In the genomic region with DNA sequence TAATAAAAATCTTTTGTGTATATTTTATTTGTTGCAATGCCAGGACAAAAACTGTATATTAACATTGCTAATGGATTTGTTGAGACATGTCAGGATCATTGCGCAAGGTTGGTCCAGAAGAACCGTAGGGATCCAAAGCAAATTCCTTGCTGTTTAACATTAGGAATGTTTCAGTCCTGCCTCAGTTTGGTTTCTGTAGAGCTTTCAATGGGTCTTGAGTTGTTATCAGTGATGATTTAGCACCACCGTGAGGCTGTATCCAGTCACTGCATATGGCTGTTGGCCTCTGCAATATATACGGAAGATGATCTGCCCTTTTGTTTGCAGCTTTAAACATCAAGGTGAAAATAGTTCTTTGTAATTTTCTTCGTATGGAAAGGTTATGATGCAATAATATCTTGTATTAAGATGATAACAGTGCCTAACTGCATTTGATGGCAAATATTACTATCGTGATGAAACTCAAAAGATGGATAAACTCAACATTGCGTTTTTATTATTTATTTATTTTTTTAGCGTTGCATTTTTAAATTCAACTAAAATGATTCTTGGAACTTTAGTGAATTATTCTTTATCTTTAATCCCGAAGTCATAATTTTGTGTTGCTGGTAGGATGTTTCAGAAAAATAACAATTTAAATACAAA, we compare ENCODE assay signal across 9 cellular contexts.
DNase-seq lines count a peak whose midpoint lies in the region; ATAC-seq and TF ChIP-seq lines count a peak whose summit lies in the region.
"Had no signal": no experiment of that assay in that cellular context is flagged by ENCODE, and none has a peak within 500 bp of the region (broad histone marks: within the 10 kb centered on the region; RNA-seq: fewer than 3 reads in every experiment).

No MANE protein-coding gene starts in this region.

- H3K9me3 Mint-ChIP-seq in activated naive CD8-positive, alpha-beta T cell treated with anti-CD3 and anti-CD28 coated beads, Interleukin-2, amount 10 ng/mL, durations not matched to agents 7 days and 5 days: no peaks in the 10 kb centered on the region
- H3K9me3 Mint-ChIP-seq: T-cell had no signal

- ATAC-seq in activated naive CD8-positive, alpha-beta T cell treated with anti-CD3 and anti-CD28 coated beads, Interleukin-2, amount 10 ng/mL, durations not matched to agents 7 days and 5 days (ENCODE audit: low read depth): peak; percentile 57
- ATAC-seq in Right ventricle myocardium superior (ENCODE audit: poor library complexity) (peak; percentile 78), GM18520 (IDR thresholded peaks at IDR 0.05; ENCODE audit: unreplicated experiment) (no peak)

- intact Hi-C loops in Right ventricle myocardium superior (cut with DNase I): no loop called here

- no peaks in the 10 kb centered on the region for H3K36me3 Mint-ChIP-seq in activated naive CD8-positive, alpha-beta T cell treated with anti-CD3 and anti-CD28 coated beads, Interleukin-2, amount 10 ng/mL, durations not matched to agents 7 days and 5 days
- H3K36me3 Mint-ChIP-seq: T-cell had no signal

- H3K4me3 Mint-ChIP-seq in activated naive CD8-positive, alpha-beta T cell treated with anti-CD3 and anti-CD28 coated beads, Interleukin-2, amount 10 ng/mL, durations not matched to agents 7 days and 5 days: no peak overlapping the region
- H3K4me3 Mint-ChIP-seq: T-cell had no signal

- POLR2A ChIA-PET in activated naive CD8-positive, alpha-beta T cell treated with anti-CD3 and anti-CD28 coated beads, Interleukin-2, amount 10 ng/mL, durations not matched to agents 7 days and 5 days (lab: Charles Lee): no interaction called here

- H3K27me3 ChIP-seq in HL-60 (ENCODE audit: insufficient read depth, poor library complexity, severe bottlenecking): no peaks in the 10 kb centered on the region

- peak; percentile 71 for DNase-seq in COLO829 (ENCODE audit: low spot score)
- peak; percentile 17 for DNase-seq in GM19240 (ENCODE audit: insufficient read length, low spot score)
- DNase-seq in HL-60 (ENCODE audit: low read depth in 1 of 2, low spot score in 1 of 2): peak; percentile 27 to 43
- peak; percentile 72 for DNase-seq in NCI-H748 treated with DMSO at 0.1 percent for 48 hours (lab: John Stamatoyannopoulos, UW)
- DNase-seq in activated naive CD8-positive, alpha-beta T cell treated with anti-CD3 and anti-CD28 coated beads, Interleukin-2, amount 10 ng/mL, durations not matched to agents 7 days and 5 days: no peak
- DNase-seq in Right ventricle myocardium superior: no peak
- peak; percentile 94 for DNase-seq in pons (ENCODE audit: low spot score)

- no peak overlapping the region for H3K27ac Mint-ChIP-seq in activated naive CD8-positive, alpha-beta T cell treated with anti-CD3 and anti-CD28 coated beads, Interleukin-2, amount 10 ng/mL, durations not matched to agents 7 days and 5 days
- H3K27ac Mint-ChIP-seq: T-cell had no signal

- no peak overlapping the region for H3K4me3 ChIP-seq in HL-60 (replicated peaks; ENCODE audit: insufficient read depth, low read length)

- H3K4me1 Mint-ChIP-seq in activated naive CD8-positive, alpha-beta T cell treated with anti-CD3 and anti-CD28 coated beads, Interleukin-2, amount 10 ng/mL, durations not matched to agents 7 days and 5 days: peaks cover 16% of the 10 kb centered on the region

- no peaks in the 10 kb centered on the region for H3K27me3 Mint-ChIP-seq in activated naive CD8-positive, alpha-beta T cell treated with anti-CD3 and anti-CD28 coated beads, Interleukin-2, amount 10 ng/mL, durations not matched to agents 7 days and 5 days
- H3K27me3 Mint-ChIP-seq: T-cell had no signal

- peak; percentile 90 for TF ChIP-seq CTCF in HL-60 (IDR thresholded peaks at IDR 0.05; ENCODE audit: insufficient read depth, low read length)

- no peak overlapping the region for H3K27ac ChIP-seq in HL-60 (replicated peaks)

Comparison
In these comparisons a context has a peak if more than half of its experiments do, and no peak if none do; other contexts are left out.
1. DNase-seq: peak in COLO829 (single experiment), GM19240 (single experiment), HL-60 (2 of 2), NCI-H748 treated with DMSO at 0.1 percent for 48 hours (single experiment) and pons (single experiment); none in activated naive CD8-positive, alpha-beta T cell treated with anti-CD3 and anti-CD28 coated beads, Interleukin-2, amount 10 ng/mL, durations not matched to agents 7 days and 5 days (single experiment) and Right ventricle myocardium superior (single experiment).